ENCODE assay signal across 12 cellular contexts in the genomic region with DNA sequence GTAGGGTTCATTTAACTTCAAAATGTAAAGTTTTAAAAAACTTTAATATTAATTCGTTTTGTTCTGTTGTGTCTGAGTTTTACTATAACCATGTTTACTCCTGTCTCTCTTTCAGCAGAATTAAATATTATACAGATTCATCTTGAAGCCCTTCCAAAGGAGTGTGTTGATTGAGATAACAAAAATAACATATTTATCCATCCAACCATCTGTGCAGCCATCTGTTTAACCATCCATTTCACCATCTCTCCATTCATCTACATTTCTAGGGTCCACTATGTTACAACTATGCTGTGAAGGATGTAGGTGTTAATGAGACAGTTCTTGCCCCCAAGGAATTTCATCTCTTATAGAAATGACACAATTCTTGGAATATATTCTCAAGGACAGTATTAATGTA. TPM values are rescaled to one million over a fixed set of nuclear protein-coding genes. Genes with fewer than 3 reads are reported as not detected.
DNase-seq lines count a peak whose midpoint lies in the region; ATAC-seq lines count a peak whose summit lies in the region.
"Had no signal": no experiment of that assay in that cellular context is flagged by ENCODE, and none has a peak within 500 bp of the region (broad histone marks: within the 10 kb centered on the region; RNA-seq: fewer than 3 reads in every experiment).

No MANE protein-coding gene starts in this region.

- ATAC-seq in GM21528 (IDR thresholded peaks at IDR 0.05; ENCODE audit: low FRiP score, unreplicated experiment) (no peak), GM21390 (IDR thresholded peaks at IDR 0.05; ENCODE audit: unreplicated experiment) (no peak), GM21825 (IDR thresholded peaks at IDR 0.05; ENCODE audit: unreplicated experiment) (no peak)
- ATAC-seq: A549; CD8-positive, alpha-beta T cell; GM12878; HepG2 had no signal

- DNase-seq in G401 (ENCODE audit: low spot score): peak; percentile 70
- DNase-seq in NCI-H2171 treated with DMSO at 0.1 percent for 48 hours (lab: John Stamatoyannopoulos, UW): peak; percentile 90
- peak; percentile 34 for DNase-seq in NCI-H69 (lab: John Stamatoyannopoulos, UW)
- peak; percentile 22 for DNase-seq in superior temporal gyrus (ENCODE audit: extremely low spot score)
- DNase-seq: CD8-positive, alpha-beta T cell; COR-L47 had no signal

- in situ Hi-C loops in G401 (cut with HindIII; ENCODE audit: low sequenced_read_pairs): no loop called here

RNA-seq across cellular contexts. Expression of a gene that starts 36.0 kb away (rescaled TPM):
- 2.6 and 4.7 TPM in 2 replicates for total RNA-seq in G401 (2014; rRNA removed; shearing (Covaris generic))
- total RNA-seq: CD8-positive, alpha-beta T cell had no signal

Comparison
In these comparisons a context has a peak if more than half of its experiments do, and no peak if none do; other contexts are left out.
1. DNase-seq: peak in every context shown above with its lines; median percentile 90 in NCI-H2171 treated with DMSO at 0.1 percent for 48 hours; 70 in G401; 34 in NCI-H69; 22 in superior temporal gyrus.